ENCODE assay signal across 25 cellular contexts in genomic region chr15:91283155-91283554, GRCh38.
"Had no signal": no experiment of that assay in that cellular context is flagged by ENCODE, and none has a peak within 500 bp of the region (broad histone marks: within the 10 kb centered on the region; RNA-seq: fewer than 3 reads in every experiment).

No MANE protein-coding gene starts in this region.

- H3K4me3 ChIP-seq: ovary, psoas muscle, right lobe of liver, sigmoid colon, stomach, thoracic aorta, thyroid gland, tibial nerve, upper lobe of left lung, vagina had no signal

- DNase-seq: nephron progenitor cell; nucleus accumbens; ovary; psoas muscle; right cardiac atrium; right lobe of liver; sigmoid colon; small intestine; stimulated activated CD4-positive, alpha-beta T cell treated with anti-CD3 and anti-CD28 coated beads, Interleukin-15, amount 100 ng/mL, for 24 hours; stimulated activated CD4-positive, alpha-beta T cell treated with anti-CD3 and anti-CD28 coated beads, Interleukin-2, amount 100 ng/mL, for 24 hours; stimulated activated CD4-positive, alpha-beta T cell treated with anti-CD3 and anti-CD28 coated beads, Interleukin-2, amount 100 ng/mL, for 48 hours; stimulated activated CD4-positive, alpha-beta T cell treated with anti-CD3 and anti-CD28 coated beads, Interleukin-4, amount 100 ng/mL, for 24 hours; stimulated activated naive B cell treated with anti-CD40 and anti-IgM and Interleukin-4, amounts not matched to agents 10 μg/mL and 1 μg/mL and 100 μg/mL, for 72 hours; stimulated activated naive CD4-positive, alpha-beta T cell treated with Interleukin-2 at 50 U/mL for 16 hours; stomach; thyroid gland; trophoblast cell; upper lobe of left lung had no signal

- ATAC-seq: natural killer cell treated with Interleukin-12 subunit alpha and Interleukin-12 subunit beta and Interleukin-15 and Interleukin-18, amount 100 ng/mL, for 72 hours; psoas muscle; right cardiac atrium; right lobe of liver; stimulated activated effector memory CD8-positive, alpha-beta T cell treated with anti-CD3 and anti-CD28 coated beads, Interleukin-12 subunit alpha, Interleukin-12 subunit beta, amount 100 ng/mL, for 72 hours; stimulated activated naive B cell treated with anti-CD40 and anti-IgM and Interleukin-4, amounts not matched to agents 10 μg/mL and 1 μg/mL and 100 μg/mL, for 72 hours had no signal

- H3K27me3 ChIP-seq: neutrophil, ovary, right lobe of liver, sigmoid colon, thyroid gland, tibial nerve, upper lobe of left lung, vagina had no signal

- H3K27ac ChIP-seq: neutrophil, ovary, parathyroid adenoma, psoas muscle, right lobe of liver, sigmoid colon, stomach, thoracic aorta, thyroid gland, tibial nerve, upper lobe of left lung, vagina had no signal
